ENCODE assay signal across 8 cellular contexts in genomic region chr3:197297020-197297419, GRCh38. TPM values are rescaled to one million over a fixed set of nuclear protein-coding genes. Genes with fewer than 3 reads are reported as not detected.
DNase-seq lines count a peak whose midpoint lies in the region; ATAC-seq and TF ChIP-seq lines count a peak whose summit lies in the region.

No MANE protein-coding gene starts in this region.

- H3K4me1 Mint-ChIP-seq in T-helper 17 cell = peaks cover 21% of the 10 kb centered on the region

- DNase-seq in activated CD4-positive, alpha-beta T cell treated with anti-CD3 and anti-CD28 coated beads for 4 hours = peak; percentile 2 to 8
- no peak for DNase-seq in activated CD4-positive, alpha-beta T cell treated with anti-CD3 and anti-CD28 coated beads for 48 hours
- DNase-seq in T-helper 17 cell = no peak
- no peak for DNase-seq in foreskin fibroblast
- DNase-seq in foreskin melanocyte = no peak

- H3K36me3 ChIP-seq in skeletal muscle satellite cell (ENCODE audit: insufficient read depth, low read length) = peaks cover 41% of the 10 kb centered on the region

- no peaks in the 10 kb centered on the region for H3K9me3 ChIP-seq in T-helper 17 cell (ENCODE audit: control insufficient read depth, low read length, poor library complexity, severe bottlenecking)
- H3K9me3 ChIP-seq in skeletal muscle satellite cell (replicated peaks; ENCODE audit: low read length) = no peaks in the 10 kb centered on the region

- H3K27me3 Mint-ChIP-seq in T-helper 17 cell = no peaks in the 10 kb centered on the region

- H3K4me3 ChIP-seq in foreskin fibroblast (ENCODE audit: low read depth in 1 of 2, low read length in 2 of 2) (peak overlapping the region; percentile 92 to 95), skeletal muscle satellite cell (ENCODE audit: low read length) (peak overlapping the region; percentile 94)

- peak overlapping the region; percentile 92 for H3K27ac Mint-ChIP-seq in T-helper 17 cell

- H3K36me3 Mint-ChIP-seq in T-helper 17 cell (ENCODE audit: low read depth) = peaks cover 2% of the 10 kb centered on the region

- H3K4me2 ChIP-seq in skeletal muscle satellite cell (ENCODE audit: low read length) = peak overlapping the region; percentile 95

- H3K4me1 ChIP-seq in skeletal muscle satellite cell (ENCODE audit: control insufficient read depth, insufficient read depth, low read length) = peaks cover 14% of the 10 kb centered on the region

- ATAC-seq in T-helper 17 cell (no peak), HG02884 (IDR thresholded peaks at IDR 0.05; ENCODE audit: unreplicated experiment) (no peak), GM18868 (IDR thresholded peaks at IDR 0.05; ENCODE audit: unreplicated experiment) (no peak)

- no peaks in the 10 kb centered on the region for H3K27me3 ChIP-seq in skeletal muscle satellite cell (ENCODE audit: control insufficient read depth, insufficient read depth, low read length)

- no peak for TF ChIP-seq CTCF in foreskin fibroblast (IDR thresholded peaks at IDR 0.05; ENCODE audit: low read depth, low read length)

- H3K9ac ChIP-seq in skeletal muscle satellite cell (ENCODE audit: low read depth, low read length) = peak overlapping the region; percentile 92

- H3K4me3 Mint-ChIP-seq in T-helper 17 cell = peak overlapping the region; percentile 96

RNA-seq across cellular contexts. Expression of gene DLG1, which starts 1.4 kb away (rescaled TPM):
- total RNA-seq in T-helper 17 cell = 10 to 100 TPM; 87.5 to 99.7 TPM
- total RNA-seq in skeletal muscle satellite cell (2012; rRNA removed) = 31.5 and 37.5 TPM in 2 replicates

Comparison
In these comparisons a context has a peak if more than half of its experiments do, and no peak if none do; other contexts are left out.
1. DNase-seq: peak in activated CD4-positive, alpha-beta T cell treated with anti-CD3 and anti-CD28 coated beads for 4 hours (2 of 2); none in activated CD4-positive, alpha-beta T cell treated with anti-CD3 and anti-CD28 coated beads for 48 hours (single experiment), T-helper 17 cell (0 of 3), foreskin fibroblast (0 of 2) and foreskin melanocyte (single experiment).